1 cellular context compared by ENCODE assay signal in genomic region chr5:123035950-123036390, GRCh38.
TF ChIP-seq lines count a peak whose summit lies in the region.

No MANE protein-coding gene starts in this region.

TF ChIP-seq in H1, 55 proteins besides CTCF, POLR2A, EP300 and RAD21 (continued from another document):
- TF ChIP-seq KDM4A (IDR thresholded peaks at IDR 0.05; ENCODE audit: low read depth, low read length, severe bottlenecking) (peak; percentile 13), EGR1 (IDR thresholded peaks at IDR 0.05; ENCODE audit: borderline replicate concordance, low read depth, low read length) (no peak), HDAC2 (IDR thresholded peaks at IDR 0.05; ENCODE audit: borderline replicate concordance in 1 of 2, low read depth in 2 of 2, low read length in 2 of 2) (0 out of 4 replicates have a peak, but pooled peaks of 1 of the 2 experiments have one; percentile 17), CBX8 (IDR thresholded peaks at IDR 0.05; ENCODE audit: borderline replicate concordance, low read depth, low read length) (no peak), KDM5A (IDR thresholded peaks at IDR 0.05; ENCODE audit: low read length) (no peak), TAF7 (optimal IDR thresholded peaks at IDR 0.05; ENCODE audit: borderline replicate concordance, low read depth, low read length) (no peak), GABPA (IDR thresholded peaks at IDR 0.05; ENCODE audit: borderline replicate concordance, insufficient read depth, low read length) (no peak), RBBP5 (IDR thresholded peaks at IDR 0.05; ENCODE audit: borderline replicate concordance, low read depth, low read length) (peak; percentile 32; the same call in 1 of the 2 replicates)
